ENCODE assay signal across 12 cellular contexts in genomic region chr3:163953526-163953925, GRCh38.
"Had no signal": no experiment of that assay in that cellular context is flagged by ENCODE, and none has a peak within 500 bp of the region (broad histone marks: within the 10 kb centered on the region; RNA-seq: fewer than 3 reads in every experiment).

No MANE protein-coding gene starts in this region.

- H3K4me3 ChIP-seq: esophagus squamous epithelium, hepatocyte, tibial artery had no signal

- H3K9me3 ChIP-seq: tibial artery had no signal

- H3K4me1 ChIP-seq: esophagus squamous epithelium, tibial artery had no signal

- ATAC-seq: effector memory CD8-positive, alpha-beta T cell had no signal

- H2AFZ ChIP-seq: hepatocyte had no signal

- H3K4me2 ChIP-seq: hepatocyte had no signal

- H3K79me2 ChIP-seq: hepatocyte had no signal

- DNase-seq: cerebellar nuclear complex; effector memory CD8-positive, alpha-beta T cell; esophagus squamous epithelium; foreskin fibroblast; mammary epithelial cell; natural killer cell; small intestine; stimulated activated CD4-positive, alpha-beta T cell treated with anti-CD3 and anti-CD28 coated beads, Interleukin-12 subunit alpha, Interleukin-12 subunit beta, amount 100 ng/mL, for 4 hours; stimulated activated naive CD4-positive, alpha-beta T cell treated with Interleukin-2 at 50 U/mL for 16 hours; tibial artery had no signal

- H3K27ac ChIP-seq: esophagus squamous epithelium, hepatocyte, tibial artery had no signal

- H3K27me3 ChIP-seq: esophagus squamous epithelium, hepatocyte, tibial artery had no signal

- H3K36me3 ChIP-seq: esophagus squamous epithelium, tibial artery had no signal

- FAIRE-seq: colon, small intestine had no signal
